Comparison of ENCODE assay signal across 9 cellular contexts in the genomic region with DNA sequence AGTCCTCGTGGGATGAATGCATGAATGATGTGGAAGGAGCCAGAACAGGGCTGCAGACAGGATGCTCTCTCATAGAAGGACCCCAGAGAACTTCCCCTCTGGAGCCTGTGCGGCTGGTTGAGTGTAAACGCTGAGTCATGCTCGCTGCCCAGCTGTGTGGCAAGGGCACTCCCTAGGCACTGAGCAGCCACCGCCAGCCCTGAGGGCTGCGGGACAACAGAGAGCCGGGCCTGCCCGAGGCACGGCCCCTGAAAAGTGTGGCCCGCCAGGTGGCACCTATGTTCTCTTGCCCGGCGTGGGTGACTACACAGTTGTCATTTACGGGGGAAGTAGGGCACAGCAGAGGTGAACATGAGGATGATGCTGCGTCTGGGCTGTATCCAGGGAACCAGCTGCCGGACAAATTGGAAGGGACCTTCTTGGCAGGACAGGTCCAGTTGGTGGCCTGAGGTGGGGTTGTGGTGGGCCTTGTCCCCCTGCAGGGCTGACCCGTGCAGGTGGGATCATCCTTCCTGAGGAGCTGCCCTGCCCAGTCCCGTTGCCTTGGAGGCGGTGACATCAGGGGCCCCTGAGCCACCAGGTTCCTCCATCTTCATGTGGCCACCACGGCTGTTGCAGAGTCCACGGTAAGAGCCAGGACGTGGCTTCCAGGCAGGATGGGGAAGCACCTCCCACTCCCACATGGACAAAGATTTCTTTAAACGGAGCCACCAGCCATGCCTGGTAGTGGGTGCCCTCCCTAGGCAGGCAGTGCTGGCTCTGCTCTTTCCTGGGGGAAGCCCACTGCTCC.
DNase-seq lines count a peak whose midpoint lies in the region; FAIRE-seq and TF ChIP-seq lines count a peak whose summit lies in the region.
"Had no signal": no experiment of that assay in that cellular context is flagged by ENCODE, and none has a peak within 500 bp of the region (broad histone marks: within the 10 kb centered on the region; RNA-seq: fewer than 3 reads in every experiment).

No MANE protein-coding gene starts in this region.

- intact Hi-C loops in endothelial cell of umbilical vein (cut with micrococcal nuclease) (loop anchor here (5.0 kb wide), 2 partner anchors 53 to 92 kb away; no protein-coding TSS in a partner anchor), sigmoid colon (cut with DNase I) (no loop called here)

- CTCF ChIA-PET in endothelial cell of umbilical vein (lab: Charles Lee), result interaction anchor here (1.4 kb wide), 1 partner anchor 58 kb away, joined by 3 read pairs; no protein-coding TSS in a partner anchor

- H3K27me3 ChIP-seq in endothelial cell of umbilical vein (ENCODE audit: control insufficient read depth in 2 of 2, insufficient read depth in 2 of 2, low read length in 2 of 2), result peaks cover 2 to 5% of the 10 kb centered on the region in 2 experiments
- peaks cover 26 to 41% (median 26%) of the 10 kb centered on the region in 3 donors for H3K27me3 ChIP-seq in sigmoid colon

- H3K4me3 ChIP-seq in endothelial cell of umbilical vein (replicated peaks in 1 of 3; ENCODE audit: insufficient read depth in 1 of 3, low read depth in 1 of 3, low read length in 3 of 3) (no peak overlapping the region), sigmoid colon (no peak overlapping the region)

- H2AFZ ChIP-seq in endothelial cell of umbilical vein (ENCODE audit: low read depth, low read length), result no peak overlapping the region

- TF ChIP-seq EP300 in sigmoid colon (IDR thresholded peaks at IDR 0.05), result no peak

- no peaks in the 10 kb centered on the region for H3K79me2 ChIP-seq in endothelial cell of umbilical vein (ENCODE audit: control insufficient read depth, insufficient read depth, low read length)

- FAIRE-seq in endothelial cell of umbilical vein (lab: Jason Lieb, UNC), result peak; percentile 89
- FAIRE-seq: A204.1 had no signal

- H3K9ac ChIP-seq in endothelial cell of umbilical vein (replicated peaks; ENCODE audit: extremely low read depth, insufficient read depth, low read length), result no peak overlapping the region

- POLR2A ChIA-PET in endothelial cell of umbilical vein (lab: Charles Lee), result no interaction called here

- H3K36me3 ChIP-seq in endothelial cell of umbilical vein (ENCODE audit: control insufficient read depth in 2 of 2, extremely low read depth in 1 of 2, insufficient read depth in 2 of 2, low read length in 2 of 2), result peaks cover 0 to 5% of the 10 kb centered on the region in 2 experiments
- H3K36me3 ChIP-seq in sigmoid colon, result no peaks in the 10 kb centered on the region

- H3K9me3 ChIP-seq in endothelial cell of umbilical vein (replicated peaks; ENCODE audit: control insufficient read depth, insufficient read depth, low read length), result no peaks in the 10 kb centered on the region
- H3K9me3 ChIP-seq in sigmoid colon, result no peaks in the 10 kb centered on the region

- TF ChIP-seq CTCF in endothelial cell of umbilical vein (IDR thresholded peaks at IDR 0.05; ENCODE audit: extremely low read depth in 1 of 2, insufficient read depth in 1 of 2, low read depth in 1 of 2, low read length in 2 of 2) (no peak), sigmoid colon (IDR thresholded peaks at IDR 0.05) (no peak)

- H3K4me1 ChIP-seq in endothelial cell of umbilical vein (ENCODE audit: control insufficient read depth, extremely low read depth, insufficient read depth, low read length) (peaks cover 12% of the 10 kb centered on the region), sigmoid colon (peaks cover 0 to 17% (median 15%) of the 10 kb centered on the region in 4 donors)

- no peaks in the 10 kb centered on the region for H4K20me1 ChIP-seq in endothelial cell of umbilical vein (replicated peaks; ENCODE audit: control insufficient read depth, extremely low read depth, insufficient read depth, low read length)

- TF ChIP-seq POLR2A in endothelial cell of umbilical vein (IDR thresholded peaks at IDR 0.05; ENCODE audit: low read depth, low read length) (no peak), sigmoid colon (IDR thresholded peaks at IDR 0.05) (no peak)

- H3K27ac ChIP-seq in endothelial cell of umbilical vein (ENCODE audit: insufficient read depth, low read depth, low read length) (peak overlapping the region; percentile 4), sigmoid colon (no peak overlapping the region)

- no TSS peak for BruUV-seq in endothelial cell of umbilical vein (replicated peaks; lab: Mats Ljungman, UMichigan)

- no peaks in the 10 kb centered on the region for H3K9me1 ChIP-seq in endothelial cell of umbilical vein (replicated peaks; ENCODE audit: control insufficient read depth, extremely low read depth, insufficient read depth, low read length)

- no peak overlapping the region for H3K4me2 ChIP-seq in endothelial cell of umbilical vein (ENCODE audit: insufficient read depth, low read length)

- 30 to 41% methylated on average over 22 of the region's 22 CpGs for WGBS in sigmoid colon, 2 donors

- dilution Hi-C loops in endothelial cell of umbilical vein (cut with MboI; ENCODE audit: extremely low pct_ligation_motif_present, low sequenced_read_pairs), result no loop called here

- DNase-seq in NCI-H1436 (lab: John Stamatoyannopoulos, UW) (peak; percentile 40), NCI-H1436 treated with DMSO at 0.1 percent for 48 hours (lab: John Stamatoyannopoulos, UW) (no peak), NOMO-1 treated with DMSO at 0.1 percent for 48 hours (lab: John Stamatoyannopoulos, UW; ENCODE audit: unreplicated experiment) (peak; percentile 81), endothelial cell of umbilical vein (ENCODE audit: low read depth, low spot score) (peak; percentile 68), renal cortical epithelial cell (ENCODE audit: low read depth) (peak; percentile 36), NCI-H2029 (lab: John Stamatoyannopoulos, UW) (no peak), NCI-H524 treated with DMSO at 0.1 percent for 48 hours (lab: John Stamatoyannopoulos, UW) (no peak), sigmoid colon (no peak)

TF ChIP-seq in endothelial cell of umbilical vein, 7 proteins besides CTCF, POLR2A, EP300 and RAD21:
- TF ChIP-seq POLR2AphosphoS5 (IDR thresholded peaks at IDR 0.05; ENCODE audit: insufficient read depth, low read depth, low read length), result peak; percentile 57
- no peak for TF ChIP-seq FOS (IDR thresholded peaks at IDR 0.05; ENCODE audit: borderline replicate concordance, insufficient read depth, low read length)

Comparison
In these comparisons a context has a peak if more than half of its experiments do, and no peak if none do; other contexts are left out.
1. DNase-seq: peak in NCI-H1436 (single experiment), NOMO-1 treated with DMSO at 0.1 percent for 48 hours (single experiment), endothelial cell of umbilical vein (single experiment) and renal cortical epithelial cell (single experiment); none in NCI-H1436 treated with DMSO at 0.1 percent for 48 hours (single experiment), NCI-H2029 (single experiment), NCI-H524 treated with DMSO at 0.1 percent for 48 hours (single experiment) and sigmoid colon (single experiment).